ENCODE assay signal across 14 cellular contexts in genomic region chr18:78237864-78238263, GRCh38.
DNase-seq lines count a peak whose midpoint lies in the region; ATAC-seq, FAIRE-seq and TF ChIP-seq lines count a peak whose summit lies in the region.
"Had no signal": no experiment of that assay in that cellular context is flagged by ENCODE, and none has a peak within 500 bp of the region (broad histone marks: within the 10 kb centered on the region; RNA-seq: fewer than 3 reads in every experiment).

No MANE protein-coding gene starts in this region.

- H3K9ac ChIP-seq in astrocyte (ENCODE audit: low read length) (no peak overlapping the region), trophoblast cell (ENCODE audit: low read length) (no peak overlapping the region)
- H3K9ac ChIP-seq: GM23248 had no signal

- peaks cover 3% of the 10 kb centered on the region for H3K36me3 Mint-ChIP-seq in activated CD4-positive, alpha-beta T cell treated with anti-CD3 and anti-CD28 coated beads, Interleukin-2, amount 10 ng/mL, durations not matched to agents 24 days and 14 days (ENCODE audit: low read depth)
- H3K36me3 Mint-ChIP-seq in astrocyte (ENCODE audit: low read depth, unreplicated experiment) (no peaks in the 10 kb centered on the region), glutamatergic neuron (ENCODE audit: unreplicated experiment) (peaks cover 7% of the 10 kb centered on the region), progenitor cell of endocrine pancreas (ENCODE audit: insufficient read depth) (peaks cover 2% of the 10 kb centered on the region)
- H3K36me3 Mint-ChIP-seq in activated T-helper 17 cell treated with anti-CD3 and anti-CD28 coated beads, Interleukin-2, amount 50 U/mL, for 72 hours (ENCODE audit: low read depth), result no peaks in the 10 kb centered on the region
- H3K36me3 Mint-ChIP-seq: CD14-positive monocyte; CD8-positive, alpha-beta T cell had no signal

- H3K27me3 Mint-ChIP-seq in activated CD4-positive, alpha-beta T cell treated with anti-CD3 and anti-CD28 coated beads, Interleukin-2, amount 10 ng/mL, durations not matched to agents 24 days and 14 days, result no peaks in the 10 kb centered on the region
- no peaks in the 10 kb centered on the region for H3K27me3 Mint-ChIP-seq in astrocyte (ENCODE audit: low read depth, unreplicated experiment)
- H3K27me3 Mint-ChIP-seq in glutamatergic neuron (ENCODE audit: unreplicated experiment), result peaks cover 8% of the 10 kb centered on the region
- H3K27me3 Mint-ChIP-seq in progenitor cell of endocrine pancreas, result peaks cover 19% of the 10 kb centered on the region
- peaks cover 7% of the 10 kb centered on the region for H3K27me3 Mint-ChIP-seq in activated T-helper 17 cell treated with anti-CD3 and anti-CD28 coated beads, Interleukin-2, amount 50 U/mL, for 72 hours

- intact Hi-C loops in activated CD4-positive, alpha-beta T cell treated with anti-CD3 and anti-CD28 coated beads, Interleukin-2, amount 10 ng/mL, durations not matched to agents 24 days and 14 days (cut with micrococcal nuclease), result no loop called here

- peak; percentile 39 for FAIRE-seq in astrocyte (lab: Jason Lieb, UNC)

- H2BK5ac ChIP-seq in trophoblast cell (ENCODE audit: low read depth, low read length, poor library complexity), result no peak overlapping the region

- no peak overlapping the region for H2AFZ ChIP-seq in astrocyte (ENCODE audit: low read depth, low read length)
- no peak overlapping the region for H2AFZ ChIP-seq in trophoblast cell (ENCODE audit: insufficient read depth, low read length, poor library complexity)
- H2AFZ ChIP-seq: GM23248 had no signal

- H4K20me1 ChIP-seq in astrocyte (ENCODE audit: insufficient read depth, low read length), result no peaks in the 10 kb centered on the region

- H4K8ac ChIP-seq in trophoblast cell (ENCODE audit: low read depth, low read length), result no peak overlapping the region

- no peak overlapping the region for H4K12ac ChIP-seq in trophoblast cell (ENCODE audit: low read depth, low read length)

- H3K4me1 ChIP-seq in astrocyte (ENCODE audit: insufficient read depth, low read length) (no peaks in the 10 kb centered on the region), trophoblast cell (ENCODE audit: control insufficient read depth in 1 of 2, insufficient read depth in 2 of 2, low read length in 2 of 2) (peaks cover 0 to 10% of the 10 kb centered on the region in 2 experiments)
- H3K4me1 ChIP-seq: HAP-1 had no signal

- TF ChIP-seq CTCF in astrocyte (IDR thresholded peaks at IDR 0.05; ENCODE audit: insufficient read depth, low read depth, low read length) (no peak), glutamatergic neuron (IDR thresholded peaks at IDR 0.05; ENCODE audit: partially characterized antibody, unreplicated experiment) (no peak), progenitor cell of endocrine pancreas (IDR thresholded peaks at IDR 0.05; ENCODE audit: unreplicated experiment) (no peak)

- H3K36me3 ChIP-seq in astrocyte (ENCODE audit: insufficient read depth, low read length) (no peaks in the 10 kb centered on the region), trophoblast cell (ENCODE audit: control insufficient read depth in 1 of 2, insufficient read depth in 2 of 2, low read length in 2 of 2) (no peaks in the 10 kb centered on the region)
- H3K36me3 ChIP-seq: HAP-1 had no signal

- peak; percentile 31 for DNase-seq in activated CD4-positive, alpha-beta T cell treated with anti-CD3 and anti-CD28 coated beads, Interleukin-2, amount 10 ng/mL, durations not matched to agents 24 days and 14 days
- no peak for DNase-seq in activated CD4-positive, alpha-beta T cell treated with anti-CD3 and anti-CD28 coated beads, Interleukin-2, amount 50 U/mL, for 48 hours
- DNase-seq in astrocyte (ENCODE audit: low read depth), result no peak
- DNase-seq in glutamatergic neuron, result no peak
- no peak for DNase-seq in progenitor cell of endocrine pancreas (ENCODE audit: low spot score, unreplicated experiment)
- no peak for DNase-seq in trophoblast cell
- DNase-seq: CD8-positive, alpha-beta T cell; GDM1; GM23248 had no signal

- no peak overlapping the region for H2AK5ac ChIP-seq in trophoblast cell (ENCODE audit: low read length)

- no peak overlapping the region for H2BK120ac ChIP-seq in trophoblast cell (ENCODE audit: insufficient read depth, low read length, poor library complexity)

- H3K23ac ChIP-seq in trophoblast cell (ENCODE audit: low read length), result no peak overlapping the region

- peaks cover 6% of the 10 kb centered on the region for H3K9me3 Mint-ChIP-seq in activated CD4-positive, alpha-beta T cell treated with anti-CD3 and anti-CD28 coated beads, Interleukin-2, amount 10 ng/mL, durations not matched to agents 24 days and 14 days
- H3K9me3 Mint-ChIP-seq in astrocyte (ENCODE audit: unreplicated experiment) (peaks cover 15% of the 10 kb centered on the region), glutamatergic neuron (ENCODE audit: unreplicated experiment) (peaks cover 7% of the 10 kb centered on the region), progenitor cell of endocrine pancreas (ENCODE audit: low read depth) (peaks cover 4% of the 10 kb centered on the region)
- H3K9me3 Mint-ChIP-seq in activated T-helper 17 cell treated with anti-CD3 and anti-CD28 coated beads, Interleukin-2, amount 50 U/mL, for 72 hours, result peaks cover 8% of the 10 kb centered on the region
- H3K9me3 Mint-ChIP-seq: CD8-positive, alpha-beta T cell had no signal

- H3K14ac ChIP-seq in trophoblast cell (ENCODE audit: low read length), result no peak overlapping the region

- H4K91ac ChIP-seq in trophoblast cell (ENCODE audit: low read depth, low read length), result no peak overlapping the region

- WGBS in trophoblast cell (ENCODE audit: extremely low coverage, insufficient coverage, insufficient read length), result no CpG with 5 or more reads among the region's 12 CpGs

- no peaks in the 10 kb centered on the region for H3K4me1 Mint-ChIP-seq in activated CD4-positive, alpha-beta T cell treated with anti-CD3 and anti-CD28 coated beads, Interleukin-2, amount 10 ng/mL, durations not matched to agents 24 days and 14 days
- H3K4me1 Mint-ChIP-seq in astrocyte (ENCODE audit: low read depth, unreplicated experiment), result no peaks in the 10 kb centered on the region
- peaks cover 4% of the 10 kb centered on the region for H3K4me1 Mint-ChIP-seq in glutamatergic neuron (ENCODE audit: low read depth, unreplicated experiment)
- no peaks in the 10 kb centered on the region for H3K4me1 Mint-ChIP-seq in progenitor cell of endocrine pancreas (ENCODE audit: low read depth)
- peaks cover 5% of the 10 kb centered on the region for H3K4me1 Mint-ChIP-seq in activated T-helper 17 cell treated with anti-CD3 and anti-CD28 coated beads, Interleukin-2, amount 50 U/mL, for 72 hours
- H3K4me1 Mint-ChIP-seq: CD14-positive monocyte had no signal

- H3K27ac ChIP-seq in astrocyte (ENCODE audit: low read depth, low read length) (no peak overlapping the region), trophoblast cell (ENCODE audit: low read depth, low read length) (no peak overlapping the region)
- H3K27ac ChIP-seq: 22Rv1, GM23248 had no signal

- H3K27me3 ChIP-seq in astrocyte (ENCODE audit: insufficient read depth, low read length), result no peaks in the 10 kb centered on the region
- no peaks in the 10 kb centered on the region for H3K27me3 ChIP-seq in trophoblast cell (ENCODE audit: insufficient read depth, low read length)

- H3K79me2 ChIP-seq in astrocyte (ENCODE audit: insufficient read depth, low read length) (no peaks in the 10 kb centered on the region), trophoblast cell (ENCODE audit: control insufficient read depth, insufficient read depth, low read length, poor library complexity) (no peaks in the 10 kb centered on the region)

- no peak for ATAC-seq in HG02588 (IDR thresholded peaks at IDR 0.05; ENCODE audit: unreplicated experiment)
- ATAC-seq in activated T-helper 17 cell treated with anti-CD3 and anti-CD28 coated beads, Interleukin-2, amount 50 U/mL, for 72 hours (replicated peaks), result no peak
- ATAC-seq: CD8-positive, alpha-beta T cell had no signal

- no peak overlapping the region for H3K27ac Mint-ChIP-seq in activated CD4-positive, alpha-beta T cell treated with anti-CD3 and anti-CD28 coated beads, Interleukin-2, amount 10 ng/mL, durations not matched to agents 24 days and 14 days
- H3K27ac Mint-ChIP-seq in astrocyte (ENCODE audit: unreplicated experiment) (peak overlapping the region; percentile 13), glutamatergic neuron (ENCODE audit: unreplicated experiment) (peak overlapping the region; percentile 69), progenitor cell of endocrine pancreas (peak overlapping the region; percentile 67)
- H3K27ac Mint-ChIP-seq in activated T-helper 17 cell treated with anti-CD3 and anti-CD28 coated beads, Interleukin-2, amount 50 U/mL, for 72 hours, result no peak overlapping the region
- H3K27ac Mint-ChIP-seq: CD14-positive monocyte; CD8-positive, alpha-beta T cell had no signal

- no peak overlapping the region for H2BK12ac ChIP-seq in trophoblast cell (ENCODE audit: low read length)

- H3K18ac ChIP-seq in trophoblast cell (ENCODE audit: low read length), result no peak overlapping the region

- no peaks in the 10 kb centered on the region for H3K79me1 ChIP-seq in trophoblast cell (ENCODE audit: low read length)

- H3K4me2 ChIP-seq in astrocyte (ENCODE audit: low read length) (no peak overlapping the region), trophoblast cell (ENCODE audit: low read length) (no peak overlapping the region)

- H3K4me3 Mint-ChIP-seq in activated CD4-positive, alpha-beta T cell treated with anti-CD3 and anti-CD28 coated beads, Interleukin-2, amount 10 ng/mL, durations not matched to agents 24 days and 14 days, result no peak overlapping the region
- H3K4me3 Mint-ChIP-seq in astrocyte (ENCODE audit: unreplicated experiment), result no peak overlapping the region
- H3K4me3 Mint-ChIP-seq in glutamatergic neuron (ENCODE audit: unreplicated experiment), result peak overlapping the region; percentile 9
- H3K4me3 Mint-ChIP-seq in progenitor cell of endocrine pancreas (ENCODE audit: low read depth), result no peak overlapping the region
- no peak overlapping the region for H3K4me3 Mint-ChIP-seq in activated T-helper 17 cell treated with anti-CD3 and anti-CD28 coated beads, Interleukin-2, amount 50 U/mL, for 72 hours
- H3K4me3 Mint-ChIP-seq: CD14-positive monocyte; CD8-positive, alpha-beta T cell had no signal

- H3K9me3 ChIP-seq in astrocyte (ENCODE audit: insufficient read depth, low read depth, low read length) (peaks cover 9% of the 10 kb centered on the region), trophoblast cell (ENCODE audit: insufficient read depth, low read depth, low read length) (peaks cover 5% of the 10 kb centered on the region)
- H3K9me3 ChIP-seq: HAP-1 had no signal

- H3K4me3 ChIP-seq in astrocyte (ENCODE audit: insufficient read depth, low read depth, low read length) (no peak overlapping the region), trophoblast cell (ENCODE audit: low read depth, low read length) (no peak overlapping the region)
- H3K4me3 ChIP-seq: GM23248, HAP-1 had no signal

- H3K4ac ChIP-seq in trophoblast cell (ENCODE audit: low read depth, low read length), result no peak overlapping the region

Comparison
In these comparisons a context has a peak if more than half of its experiments do, and no peak if none do; other contexts are left out.
1. H3K27ac Mint-ChIP-seq: peak in astrocyte (single experiment), glutamatergic neuron (single experiment) and progenitor cell of endocrine pancreas (single experiment); none in activated CD4-positive, alpha-beta T cell treated with anti-CD3 and anti-CD28 coated beads, Interleukin-2, amount 10 ng/mL, durations not matched to agents 24 days and 14 days (single experiment) and activated T-helper 17 cell treated with anti-CD3 and anti-CD28 coated beads, Interleukin-2, amount 50 U/mL, for 72 hours (single experiment).